In the genomic region with DNA sequence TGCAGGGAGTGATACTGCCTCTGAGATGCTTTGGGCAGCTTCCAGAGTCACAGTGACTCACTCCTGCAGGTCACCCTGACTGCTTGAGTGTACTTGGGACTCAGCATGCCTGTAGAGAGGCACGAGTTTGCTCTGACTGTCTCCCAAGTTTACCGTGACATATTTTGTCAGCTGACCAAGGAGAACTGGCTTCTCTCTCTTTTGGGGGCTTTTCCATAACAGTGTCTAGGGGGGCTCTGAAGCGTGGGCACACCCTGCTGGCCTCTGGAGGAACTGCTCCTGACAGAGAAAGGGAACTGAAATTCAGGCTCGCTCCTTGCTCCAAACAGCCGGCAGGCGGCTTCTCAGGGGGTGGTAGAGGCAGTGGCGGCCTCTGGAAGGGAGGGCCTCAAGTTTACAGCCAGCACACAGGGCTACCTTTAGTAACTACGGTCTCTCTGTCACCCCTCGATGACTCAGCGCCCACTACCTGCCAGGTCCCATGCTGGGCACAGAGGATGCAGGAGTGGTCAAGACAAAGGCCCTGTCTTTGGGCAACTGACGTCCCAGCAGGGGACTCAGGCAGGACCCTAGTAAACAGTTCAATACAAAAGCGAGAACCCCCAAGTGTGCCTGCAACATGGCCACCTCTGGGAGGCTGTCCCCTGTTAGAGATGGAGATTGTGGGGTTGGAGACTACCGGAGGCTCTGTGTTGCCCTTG, we compare ENCODE assay signal across 8 cellular contexts. TPM values are rescaled to one million over a fixed set of nuclear protein-coding genes. Genes with fewer than 3 reads are reported as not detected.
DNase-seq lines count a peak whose midpoint lies in the region; ATAC-seq, FAIRE-seq and TF ChIP-seq lines count a peak whose summit lies in the region.

No MANE protein-coding gene starts in this region.

- peak; percentile 86 for ATAC-seq in GM19043 (IDR thresholded peaks at IDR 0.05; ENCODE audit: low read depth, unreplicated experiment)
- peak; percentile 77 for ATAC-seq in HG03095 (IDR thresholded peaks at IDR 0.05; ENCODE audit: unreplicated experiment)
- ATAC-seq in omental fat pad (ENCODE audit: low FRiP score) = peak; percentile 33

- no peaks in the 10 kb centered on the region for H3K9me2 ChIP-seq in OCI-LY1 (ENCODE audit: low read depth, low read length)

- H3K27ac ChIP-seq in OCI-LY1 (ENCODE audit: low read depth, low read length, poor library complexity, severe bottlenecking) = no peak overlapping the region

- TF ChIP-seq CTCF in OCI-LY1 (IDR thresholded peaks at IDR 0.05; ENCODE audit: low read length) = peak; percentile 68
- no peak for TF ChIP-seq CTCF in omental fat pad (IDR thresholded peaks at IDR 0.05)

- H2AFZ ChIP-seq in OCI-LY1 (ENCODE audit: low read length) = no peak overlapping the region

- peak; percentile 85 for FAIRE-seq in endometrium (lab: Jason Lieb, UNC)

- H3K4me3 ChIP-seq in OCI-LY1 (ENCODE audit: low read depth, low read length, poor library complexity, severe bottlenecking) = no peak overlapping the region

- H3K9ac ChIP-seq in OCI-LY1 (ENCODE audit: low read length) = no peak overlapping the region

- no peaks in the 10 kb centered on the region for H3K36me3 ChIP-seq in OCI-LY1 (ENCODE audit: insufficient read depth, low read length)

- peaks cover 7% of the 10 kb centered on the region for H3K4me1 ChIP-seq in OCI-LY1 (ENCODE audit: insufficient read depth, low read length, severe bottlenecking)

- DNase-seq in D341Med (ENCODE audit: low spot score) (peak; percentile 68), omental fat pad (ENCODE audit: low spot score) (no peak), cerebellum (ENCODE audit: low spot score) (no peak), inferior parietal cortex (ENCODE audit: extremely low spot score) (no peak)

- no peaks in the 10 kb centered on the region for H3K79me2 ChIP-seq in OCI-LY1 (ENCODE audit: insufficient read depth, low read length)

- no peaks in the 10 kb centered on the region for H4K20me1 ChIP-seq in OCI-LY1 (ENCODE audit: insufficient read depth, low read length)

- H3K4me2 ChIP-seq in OCI-LY1 (ENCODE audit: low read length) = no peak overlapping the region

- H3F3A ChIP-seq in OCI-LY1 (ENCODE audit: insufficient read depth, low read length) = no peaks in the 10 kb centered on the region

- H3K27me3 ChIP-seq in OCI-LY1 (ENCODE audit: insufficient read depth, low read length) = no peaks in the 10 kb centered on the region

- no peaks in the 10 kb centered on the region for H3K9me3 ChIP-seq in OCI-LY1 (ENCODE audit: low read length)

RNA-seq across cellular contexts. Expression of gene ZNF185, which starts 17.8 kb away (rescaled TPM):
- total RNA-seq in omental fat pad (10 to 100 TPM in 2 of 4 donors, 1 to 10 TPM in 2; 5.2 to 13.4 (median 9.0) TPM), cerebellum (2.9 TPM)

Comparison
In these comparisons a context has a peak if more than half of its experiments do, and no peak if none do; other contexts are left out.
1. ATAC-seq: peak in every context shown above with its lines; median percentile 86 in GM19043; 77 in HG03095; 33 in omental fat pad.